Comparison of ENCODE assay signal across 16 cellular contexts in genomic region chr10:46537309-46537708, GRCh38. TPM values are rescaled to one million over a fixed set of nuclear protein-coding genes. Genes with fewer than 3 reads are reported as not detected.
"Had no signal": no experiment of that assay in that cellular context is flagged by ENCODE, and none has a peak within 500 bp of the region (broad histone marks: within the 10 kb centered on the region; RNA-seq: fewer than 3 reads in every experiment).

No MANE protein-coding gene starts in this region.

- H3K27ac ChIP-seq: body of pancreas, dorsolateral prefrontal cortex, spleen, tibial artery, uterus, VCaP had no signal

- H3K4me3 ChIP-seq: body of pancreas, dorsolateral prefrontal cortex, spleen, tibial artery, uterus had no signal

- H3K27me3 ChIP-seq: body of pancreas, tibial artery had no signal

- H3K9me3 ChIP-seq: body of pancreas, spleen, tibial artery had no signal

- DNase-seq: activated CD4-positive, alpha-beta T cell treated with anti-CD3 and anti-CD28 coated beads, Interleukin-2, amount 50 U/mL, for 48 hours; caudate nucleus; foreskin melanocyte; hypothalamus; stimulated activated CD4-positive, alpha-beta T cell treated with anti-CD3 and anti-CD28 coated beads, Interleukin-4, amount 100 ng/mL, for 4 hours; uterus had no signal

- ATAC-seq: body of pancreas; natural killer cell treated with Interleukin-12 subunit alpha and Interleukin-12 subunit beta and Interleukin-15 and Interleukin-18, amount 100 ng/mL, for 72 hours; stimulated activated memory B cell treated with anti-CD40 and anti-IgM and Interleukin-4, amounts not matched to agents 10 μg/mL and 1 μg/mL and 100 μg/mL, for 72 hours; T-helper 17 cell had no signal

- H3K4me1 ChIP-seq: uterus had no signal

- H3K36me3 ChIP-seq: spleen, tibial artery, uterus had no signal

RNA-seq across cellular contexts. Expression of gene GPRIN2, which starts 19.1 kb away (rescaled TPM):
- total RNA-seq: natural killer cell treated with Interleukin-12 subunit alpha and Interleukin-12 subunit beta and Interleukin-15 and Interleukin-18, amount 100 ng/mL, for 72 hours; spleen; subcutaneous adipose tissue; T-helper 17 cell had no signal
- polyA plus RNA-seq: spleen had no signal

RNA-seq across cellular contexts. Expression of gene SYT15, which starts 41.6 kb away (rescaled TPM):
- total RNA-seq: epithelial cell of proximal tubule had no signal
